ENCODE assay signal across 7 cellular contexts in genomic region chr10:74150151-74151056, GRCh38. TPM values are rescaled to one million over a fixed set of nuclear protein-coding genes. Genes with fewer than 3 reads are reported as not detected.
DNase-seq lines count a peak whose midpoint lies in the region; ATAC-seq, FAIRE-seq and TF ChIP-seq lines count a peak whose summit lies in the region.

TSS of gene AP3M1 (minus strand) at chr10:74150828. CDS start at chr10:74138379, 12,449 bp downstream.

- DNase-seq in NCI-H146 treated with DMSO at 0.1 percent for 48 hours (lab: John Stamatoyannopoulos, UW; ENCODE audit: unreplicated experiment) (peak; percentile 96), lower leg skin (ENCODE audit: low spot score in 2 of 2) (peak; percentile 78 to 96)
- peak; percentile 81 to 83 for DNase-seq in activated CD4-positive, alpha-beta T cell treated with anti-CD3 and anti-CD28 coated beads for 4 hours
- DNase-seq in stimulated activated CD4-positive, alpha-beta T cell treated with anti-CD3 and anti-CD28 coated beads, TNF-alpha, amount 100 ng/mL, for 24 hours (ENCODE audit: low read depth in 3 of 3), result peak; percentile 62 to 77 (median 77)

- WGBS in lower leg skin, 2 donors, result 0 to 1% methylated on average over 19 to 34 of the region's 35 CpGs

- FAIRE-seq in colon (lab: Jason Lieb, UNC), result peak; percentile 83

- ATAC-seq in GM18511 (IDR thresholded peaks at IDR 0.05; ENCODE audit: unreplicated experiment) (peak; percentile 47), HG02642 (IDR thresholded peaks at IDR 0.05; ENCODE audit: poor library complexity, unreplicated experiment) (peak; percentile 41)

- TF ChIP-seq CTCF in lower leg skin (IDR thresholded peaks at IDR 0.05), result no peak

- intact Hi-C loops in lower leg skin (cut with DNase I; ENCODE audit: low total_unique reads), result no loop called here

- TF ChIP-seq POLR2A in lower leg skin (IDR thresholded peaks at IDR 0.05), result no peak

- peak within 1 kb of the TSS; percentile 90 for H3K4me3 ChIP-seq in lower leg skin (ENCODE audit: low read depth, poor library complexity, severe bottlenecking)

RNA-seq across cellular contexts. Expression of gene AP3M1, which starts in this region (rescaled TPM):
- total RNA-seq in lower leg skin, result 10 to 100 TPM; 13.3 to 24.2 (median 15.5) TPM

Comparison
In these comparisons a context has a peak if more than half of its experiments do, and no peak if none do; other contexts are left out.
1. Peak in every context shown above with its lines: DNase-seq, ATAC-seq and H3K4me3 ChIP-seq.